In genomic region chr10:1403508-1404230, GRCh38 we compare ENCODE assay signal across 2 cellular contexts.
TF ChIP-seq lines count a peak whose summit lies in the region.

No MANE protein-coding gene starts in this region.

TF ChIP-seq in WTC11, 78 proteins besides CTCF, POLR2A, EP300 and RAD21 (continued from another document):
- TF ChIP-seq, protein P1, sequence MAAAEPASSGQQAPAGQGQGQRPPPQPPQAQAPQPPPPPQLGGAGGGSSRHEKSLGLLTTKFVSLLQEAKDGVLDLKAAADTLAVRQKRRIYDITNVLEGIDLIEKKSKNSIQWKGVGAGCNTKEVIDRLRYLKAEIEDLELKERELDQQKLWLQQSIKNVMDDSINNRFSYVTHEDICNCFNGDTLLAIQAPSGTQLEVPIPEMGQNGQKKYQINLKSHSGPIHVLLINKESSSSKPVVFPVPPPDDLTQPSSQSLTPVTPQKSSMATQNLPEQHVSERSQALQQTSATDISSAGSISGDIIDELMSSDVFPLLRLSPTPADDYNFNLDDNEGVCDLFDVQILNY (CRISPR knock-in tag; IDR thresholded peaks at IDR 0.05), result no peak

TF ChIP-seq in HepG2, 621 proteins besides CTCF, POLR2A, EP300 and RAD21 (continued from another document):
- TF ChIP-seq, protein P2, sequence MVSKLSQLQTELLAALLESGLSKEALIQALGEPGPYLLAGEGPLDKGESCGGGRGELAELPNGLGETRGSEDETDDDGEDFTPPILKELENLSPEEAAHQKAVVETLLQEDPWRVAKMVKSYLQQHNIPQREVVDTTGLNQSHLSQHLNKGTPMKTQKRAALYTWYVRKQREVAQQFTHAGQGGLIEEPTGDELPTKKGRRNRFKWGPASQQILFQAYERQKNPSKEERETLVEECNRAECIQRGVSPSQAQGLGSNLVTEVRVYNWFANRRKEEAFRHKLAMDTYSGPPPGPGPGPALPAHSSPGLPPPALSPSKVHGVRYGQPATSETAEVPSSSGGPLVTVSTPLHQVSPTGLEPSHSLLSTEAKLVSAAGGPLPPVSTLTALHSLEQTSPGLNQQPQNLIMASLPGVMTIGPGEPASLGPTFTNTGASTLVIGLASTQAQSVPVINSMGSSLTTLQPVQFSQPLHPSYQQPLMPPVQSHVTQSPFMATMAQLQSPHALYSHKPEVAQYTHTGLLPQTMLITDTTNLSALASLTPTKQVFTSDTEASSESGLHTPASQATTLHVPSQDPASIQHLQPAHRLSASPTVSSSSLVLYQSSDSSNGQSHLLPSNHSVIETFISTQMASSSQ (IDR thresholded peaks at IDR 0.05; ENCODE audit: low read depth), result no peak
- TF ChIP-seq, protein P2 (CRISPR knock-in tag; IDR thresholded peaks at IDR 0.05; ENCODE audit: borderline replicate concordance), result no peak
- TF ChIP-seq, protein P3, sequence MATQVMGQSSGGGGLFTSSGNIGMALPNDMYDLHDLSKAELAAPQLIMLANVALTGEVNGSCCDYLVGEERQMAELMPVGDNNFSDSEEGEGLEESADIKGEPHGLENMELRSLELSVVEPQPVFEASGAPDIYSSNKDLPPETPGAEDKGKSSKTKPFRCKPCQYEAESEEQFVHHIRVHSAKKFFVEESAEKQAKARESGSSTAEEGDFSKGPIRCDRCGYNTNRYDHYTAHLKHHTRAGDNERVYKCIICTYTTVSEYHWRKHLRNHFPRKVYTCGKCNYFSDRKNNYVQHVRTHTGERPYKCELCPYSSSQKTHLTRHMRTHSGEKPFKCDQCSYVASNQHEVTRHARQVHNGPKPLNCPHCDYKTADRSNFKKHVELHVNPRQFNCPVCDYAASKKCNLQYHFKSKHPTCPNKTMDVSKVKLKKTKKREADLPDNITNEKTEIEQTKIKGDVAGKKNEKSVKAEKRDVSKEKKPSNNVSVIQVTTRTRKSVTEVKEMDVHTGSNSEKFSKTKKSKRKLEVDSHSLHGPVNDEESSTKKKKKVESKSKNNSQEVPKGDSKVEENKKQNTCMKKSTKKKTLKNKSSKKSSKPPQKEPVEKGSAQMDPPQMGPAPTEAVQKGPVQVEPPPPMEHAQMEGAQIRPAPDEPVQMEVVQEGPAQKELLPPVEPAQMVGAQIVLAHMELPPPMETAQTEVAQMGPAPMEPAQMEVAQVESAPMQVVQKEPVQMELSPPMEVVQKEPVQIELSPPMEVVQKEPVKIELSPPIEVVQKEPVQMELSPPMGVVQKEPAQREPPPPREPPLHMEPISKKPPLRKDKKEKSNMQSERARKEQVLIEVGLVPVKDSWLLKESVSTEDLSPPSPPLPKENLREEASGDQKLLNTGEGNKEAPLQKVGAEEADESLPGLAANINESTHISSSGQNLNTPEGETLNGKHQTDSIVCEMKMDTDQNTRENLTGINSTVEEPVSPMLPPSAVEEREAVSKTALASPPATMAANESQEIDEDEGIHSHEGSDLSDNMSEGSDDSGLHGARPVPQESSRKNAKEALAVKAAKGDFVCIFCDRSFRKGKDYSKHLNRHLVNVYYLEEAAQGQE (IDR thresholded peaks at IDR 0.05; ENCODE audit: borderline replicate concordance in 1 of 2, low read depth in 1 of 2, low read length in 2 of 2), result no peak
- TF ChIP-seq ERF (CRISPR knock-in tag; IDR thresholded peaks at IDR 0.05) (no peak), FIP1L1 (IDR thresholded peaks at IDR 0.05; ENCODE audit: borderline replicate concordance, insufficient read depth, low read depth, low read length) (no peak), MEIS1 (CRISPR knock-in tag; IDR thresholded peaks at IDR 0.05; ENCODE audit: borderline replicate concordance) (no peak), ZNF652 (CRISPR knock-in tag; IDR thresholded peaks at IDR 0.05; ENCODE audit: borderline replicate concordance, low read depth) (no peak), PHF5A (CRISPR knock-in tag; IDR thresholded peaks at IDR 0.05; ENCODE audit: low read depth, unreplicated experiment) (no peak), GTF2F1 (IDR thresholded peaks at IDR 0.05; ENCODE audit: low read length) (no peak)
